ENCODE assay signal across 8 cellular contexts in genomic region chr9:128160603-128160987, GRCh38. TPM values are rescaled to one million over a fixed set of nuclear protein-coding genes. Genes with fewer than 3 reads are reported as not detected.
DNase-seq lines count a peak whose midpoint lies in the region; ATAC-seq and TF ChIP-seq lines count a peak whose summit lies in the region.

No MANE protein-coding gene starts in this region.

- H3K9me3 Mint-ChIP-seq in activated CD8-positive, alpha-beta memory T cell treated with anti-CD3 and anti-CD28 coated beads, Interleukin-2, amount 10 ng/mL, durations not matched to agents 7 days and 5 days (ENCODE audit: low read depth), result no peaks in the 10 kb centered on the region

- WGBS in neuronal stem cell (ENCODE audit: extremely low coverage in 2 of 2, insufficient read length in 2 of 2, insufficient replicate concordance in 1 of 2), 2 donors, result no CpG with 5 or more reads among the region's 23 CpGs

- peak overlapping the region; percentile 89 for H3K4me2 ChIP-seq in neuronal stem cell (ENCODE audit: insufficient read depth, low read length, poor library complexity, severe bottlenecking)

- H4K91ac ChIP-seq in neuronal stem cell (ENCODE audit: low read depth, low read length, poor library complexity), result no peak overlapping the region

- no peak for TF ChIP-seq CTCF in tibial artery (IDR thresholded peaks at IDR 0.05)

- H3K36me3 ChIP-seq in neuronal stem cell (replicated peaks in 1 of 2; ENCODE audit: control insufficient read depth in 2 of 2, insufficient read depth in 2 of 2, low read length in 2 of 2), result peaks cover 24 to 30% of the 10 kb centered on the region in 2 donors
- H3K36me3 ChIP-seq in tibial artery, result peaks cover 14 to 34% (median 25%) of the 10 kb centered on the region in 3 donors

- no peak overlapping the region for H2BK12ac ChIP-seq in neuronal stem cell (ENCODE audit: low read length)

- DNase-seq in NCI-H524 (lab: John Stamatoyannopoulos, UW) (peak; percentile 21 to 54), NCI-H524 treated with DMSO at 0.1 percent for 48 hours (lab: John Stamatoyannopoulos, UW) (no peak), neuronal stem cell (ENCODE audit: low spot score) (no peak), tibial artery (no peak), NCI-H2029 (lab: John Stamatoyannopoulos, UW) (no peak)
- peak; percentile 66 for DNase-seq in activated CD8-positive, alpha-beta memory T cell treated with anti-CD3 and anti-CD28 coated beads, Interleukin-2, amount 10 ng/mL, durations not matched to agents 7 days and 5 days

- peaks cover 12% of the 10 kb centered on the region for H3K79me1 ChIP-seq in neuronal stem cell (ENCODE audit: low read depth, low read length)

- H3K27ac ChIP-seq in neuronal stem cell (replicated peaks; ENCODE audit: low read length), result no peak overlapping the region
- H3K27ac ChIP-seq in tibial artery, result peak overlapping the region; percentile 53 to 73

- no peak overlapping the region for H2BK15ac ChIP-seq in neuronal stem cell (ENCODE audit: low read length)

- no peak for TF ChIP-seq EP300 in Ishikawa (IDR thresholded peaks at IDR 0.05; ENCODE audit: borderline replicate concordance)

- H3K4me1 ChIP-seq in neuronal stem cell (ENCODE audit: control insufficient read depth in 2 of 2, insufficient read depth in 1 of 2, low read depth in 1 of 2, low read length in 2 of 2), result peaks cover 4 to 16% of the 10 kb centered on the region in 2 donors
- peaks cover 0 to 34% (median 21%) of the 10 kb centered on the region in 4 donors for H3K4me1 ChIP-seq in tibial artery

- no peaks in the 10 kb centered on the region for H3K27me3 Mint-ChIP-seq in activated CD8-positive, alpha-beta memory T cell treated with anti-CD3 and anti-CD28 coated beads, Interleukin-2, amount 10 ng/mL, durations not matched to agents 7 days and 5 days

- H2AK5ac ChIP-seq in neuronal stem cell (ENCODE audit: low read depth, low read length), result peak overlapping the region; percentile 95

- peak overlapping the region; percentile 97 for H2AFZ ChIP-seq in neuronal stem cell (ENCODE audit: low read length)

- peaks cover 15% of the 10 kb centered on the region for H3K4me1 Mint-ChIP-seq in activated CD8-positive, alpha-beta memory T cell treated with anti-CD3 and anti-CD28 coated beads, Interleukin-2, amount 10 ng/mL, durations not matched to agents 7 days and 5 days

- H4K8ac ChIP-seq in neuronal stem cell (ENCODE audit: low read depth, low read length), result no peak overlapping the region

- peak; percentile 18 for ATAC-seq in activated CD8-positive, alpha-beta memory T cell treated with anti-CD3 and anti-CD28 coated beads, Interleukin-2, amount 10 ng/mL, durations not matched to agents 7 days and 5 days
- peak; percentile 1 for ATAC-seq in esophagus mucosa

- H3K9me3 ChIP-seq in neuronal stem cell (replicated peaks in 1 of 2; ENCODE audit: control insufficient read depth in 2 of 2, insufficient read depth in 1 of 2, low read depth in 1 of 2, low read length in 2 of 2) (no peaks in the 10 kb centered on the region), tibial artery (no peaks in the 10 kb centered on the region)

- peak overlapping the region; percentile 98 for H3K14ac ChIP-seq in neuronal stem cell (ENCODE audit: low read length)

- peak overlapping the region; percentile 79 for H3K27ac Mint-ChIP-seq in activated CD8-positive, alpha-beta memory T cell treated with anti-CD3 and anti-CD28 coated beads, Interleukin-2, amount 10 ng/mL, durations not matched to agents 7 days and 5 days

- no peak for TF ChIP-seq RAD21 in Ishikawa (IDR thresholded peaks at IDR 0.05; ENCODE audit: low read depth)

- H3K27me3 ChIP-seq in neuronal stem cell (ENCODE audit: control insufficient read depth in 3 of 3, insufficient read depth in 3 of 3, low read depth in 1 of 3, low read length in 3 of 3) (no peaks in the 10 kb centered on the region), tibial artery (no peaks in the 10 kb centered on the region)

- H2BK120ac ChIP-seq in neuronal stem cell (ENCODE audit: low read depth, low read length), result peak overlapping the region; percentile 72

- H3K4me3 ChIP-seq in neuronal stem cell (ENCODE audit: low read length in 2 of 2), result peak overlapping the region; percentile 87 to 93
- H3K4me3 ChIP-seq in tibial artery, result peak overlapping the region; percentile 74 to 86

- CTCF ChIA-PET in activated CD8-positive, alpha-beta memory T cell treated with anti-CD3 and anti-CD28 coated beads, Interleukin-2, amount 10 ng/mL, durations not matched to agents 7 days and 5 days (lab: Charles Lee), result interaction anchor here (1.2 to 3.5 kb wide), 4 partner anchors 10 to 43 kb away, joined by 3 to 24 read pairs (median 6); partner anchors contain the start of gene CIZ1

- H3K4me3 Mint-ChIP-seq in activated CD8-positive, alpha-beta memory T cell treated with anti-CD3 and anti-CD28 coated beads, Interleukin-2, amount 10 ng/mL, durations not matched to agents 7 days and 5 days, result peak overlapping the region; percentile 80

- peak overlapping the region; percentile 97 for H3K9ac ChIP-seq in neuronal stem cell (ENCODE audit: low read depth, low read length, poor library complexity)

- H2BK5ac ChIP-seq in neuronal stem cell (ENCODE audit: low read length), result peak overlapping the region; percentile 75

- peak overlapping the region; percentile 100 for H3K23ac ChIP-seq in neuronal stem cell (ENCODE audit: low read depth, low read length, poor library complexity)

- H3K4ac ChIP-seq in neuronal stem cell (ENCODE audit: low read length), result peak overlapping the region; percentile 46

- intact Hi-C loops in tibial artery (cut with DNase I; ENCODE audit: low total_unique reads), result no loop called here

- H3K18ac ChIP-seq in neuronal stem cell (ENCODE audit: low read length), result peak overlapping the region; percentile 98

- peaks cover 15% of the 10 kb centered on the region for H3K36me3 Mint-ChIP-seq in activated CD8-positive, alpha-beta memory T cell treated with anti-CD3 and anti-CD28 coated beads, Interleukin-2, amount 10 ng/mL, durations not matched to agents 7 days and 5 days

TF ChIP-seq in Ishikawa, 13 proteins besides CTCF, POLR2A, EP300 and RAD21 (continues in another document):
- TF ChIP-seq REST (IDR thresholded peaks at IDR 0.05; ENCODE audit: low read depth) (no peak), NFIC (IDR thresholded peaks at IDR 0.05) (0 out of 2 replicates have a peak, but pooled peaks have one; percentile 10), MAX (IDR thresholded peaks at IDR 0.05) (no peak), ZBTB7A (IDR thresholded peaks at IDR 0.05; ENCODE audit: low read depth) (no peak), USF1 (IDR thresholded peaks at IDR 0.05) (no peak)

RNA-seq across cellular contexts. Expression of gene BBLN, which starts 0.5 kb away (rescaled TPM):
- total RNA-seq in activated CD8-positive, alpha-beta memory T cell treated with anti-CD3 and anti-CD28 coated beads, Interleukin-2, amount 10 ng/mL, durations not matched to agents 7 days and 5 days, result 10 to 100 TPM; 85.1 to 85.3 TPM
- total RNA-seq in esophagus mucosa, result 56.1 TPM
- polyA plus RNA-seq in neuronal stem cell (2013, experiment 1 of 2), result 95.6 TPM
- polyA plus RNA-seq in neuronal stem cell (2013, experiment 2 of 2), result 101 TPM

RNA-seq across cellular contexts. Expression of gene LCN2, which starts 11.3 kb away (rescaled TPM):
- total RNA-seq in activated CD8-positive, alpha-beta memory T cell treated with anti-CD3 and anti-CD28 coated beads, Interleukin-2, amount 10 ng/mL, durations not matched to agents 7 days and 5 days, result not detected
- total RNA-seq in esophagus mucosa, result 525 TPM
- polyA plus RNA-seq in neuronal stem cell (2013, experiment 1 of 2), result 0.08 TPM
- 0.10 TPM for polyA plus RNA-seq in neuronal stem cell (2013, experiment 2 of 2)

RNA-seq across cellular contexts. Expression of gene CIZ1, which starts 30.8 kb away (rescaled TPM):
- 100 to 1,000 TPM; 140 to 153 TPM for total RNA-seq in activated CD8-positive, alpha-beta memory T cell treated with anti-CD3 and anti-CD28 coated beads, Interleukin-2, amount 10 ng/mL, durations not matched to agents 7 days and 5 days
- total RNA-seq in esophagus mucosa, result 85.2 TPM
- 120 TPM for polyA plus RNA-seq in neuronal stem cell (2013, experiment 1 of 2)
- polyA plus RNA-seq in neuronal stem cell (2013, experiment 2 of 2), result 119 TPM

RNA-seq across cellular contexts. Expression of gene PTGES2, which starts 33.1 kb away (rescaled TPM):
- total RNA-seq in activated CD8-positive, alpha-beta memory T cell treated with anti-CD3 and anti-CD28 coated beads, Interleukin-2, amount 10 ng/mL, durations not matched to agents 7 days and 5 days, result 10 to 100 TPM; 51.0 to 56.4 TPM
- total RNA-seq in esophagus mucosa, result 52.0 TPM
- 19.0 TPM for polyA plus RNA-seq in neuronal stem cell (2013, experiment 1 of 2)
- polyA plus RNA-seq in neuronal stem cell (2013, experiment 2 of 2), result 21.6 TPM

RNA-seq across cellular contexts. Expression of gene DNM1, which starts 42.6 kb away (rescaled TPM):
- under 1 TPM; 0.40 to 0.79 TPM for total RNA-seq in activated CD8-positive, alpha-beta memory T cell treated with anti-CD3 and anti-CD28 coated beads, Interleukin-2, amount 10 ng/mL, durations not matched to agents 7 days and 5 days
- 2.2 TPM for total RNA-seq in esophagus mucosa
- 46.5 TPM for polyA plus RNA-seq in neuronal stem cell (2013, experiment 1 of 2)
- polyA plus RNA-seq in neuronal stem cell (2013, experiment 2 of 2), result 48.3 TPM

Comparison
In these comparisons a context has a peak if more than half of its experiments do, and no peak if none do; other contexts are left out.
1. DNase-seq: peak in NCI-H524 (2 of 2) and activated CD8-positive, alpha-beta memory T cell treated with anti-CD3 and anti-CD28 coated beads, Interleukin-2, amount 10 ng/mL, durations not matched to agents 7 days and 5 days (single experiment); none in NCI-H524 treated with DMSO at 0.1 percent for 48 hours (single experiment), neuronal stem cell (single experiment), tibial artery (0 of 2) and NCI-H2029 (single experiment).
2. RNA of gene LCN2, which starts 11.3 kb away (total RNA-seq): 525 TPM in esophagus mucosa (single experiment); not detected in activated CD8-positive, alpha-beta memory T cell treated with anti-CD3 and anti-CD28 coated beads, Interleukin-2, amount 10 ng/mL, durations not matched to agents 7 days and 5 days; every median in the first group is over 100 times any median in the second.